ENCODE assay signal across 11 cellular contexts in genomic region chr16:84555418-84556196, GRCh38. TPM values are rescaled to one million over a fixed set of nuclear protein-coding genes. Genes with fewer than 3 reads are reported as not detected.
DNase-seq lines count a peak whose midpoint lies in the region; ATAC-seq and TF ChIP-seq lines count a peak whose summit lies in the region.
"Had no signal": no experiment of that assay in that cellular context is flagged by ENCODE, and none has a peak within 500 bp of the region (broad histone marks: within the 10 kb centered on the region; RNA-seq: fewer than 3 reads in every experiment).

No MANE protein-coding gene starts in this region.

- H3K4me1 Mint-ChIP-seq in activated naive CD8-positive, alpha-beta T cell treated with anti-CD3 and anti-CD28 coated beads, Interleukin-2, amount 10 ng/mL, durations not matched to agents 7 days and 5 days = peaks cover 26% of the 10 kb centered on the region
- peaks cover 32% of the 10 kb centered on the region for H3K4me1 Mint-ChIP-seq in activated naive CD8-positive, alpha-beta T cell treated with anti-CD3 and anti-CD28 coated beads for 36 hours
- peaks cover 23% of the 10 kb centered on the region for H3K4me1 Mint-ChIP-seq in type B pancreatic cell (ENCODE audit: unreplicated experiment)

- POLR2A ChIA-PET in activated naive CD8-positive, alpha-beta T cell treated with anti-CD3 and anti-CD28 coated beads, Interleukin-2, amount 10 ng/mL, durations not matched to agents 7 days and 5 days (lab: Charles Lee) = interaction anchor here (0.6 to 9.7 kb wide), 11 partner anchors 31 to 62 kb away, joined by 3 to 94 read pairs (median 14); partner anchors contain the start of genes COTL1 and MEAK7

- H3K9me3 ChIP-seq in body of pancreas = no peaks in the 10 kb centered on the region
- H3K9me3 ChIP-seq: HAP-1, uterus had no signal

- peak overlapping the region; percentile 94 for H3K27ac Mint-ChIP-seq in activated naive CD8-positive, alpha-beta T cell treated with anti-CD3 and anti-CD28 coated beads, Interleukin-2, amount 10 ng/mL, durations not matched to agents 7 days and 5 days
- no peak overlapping the region for H3K27ac Mint-ChIP-seq in activated naive CD8-positive, alpha-beta T cell treated with anti-CD3 and anti-CD28 coated beads for 36 hours
- peak overlapping the region; percentile 91 for H3K27ac Mint-ChIP-seq in type B pancreatic cell

- H3K9me3 Mint-ChIP-seq in activated naive CD8-positive, alpha-beta T cell treated with anti-CD3 and anti-CD28 coated beads, Interleukin-2, amount 10 ng/mL, durations not matched to agents 7 days and 5 days = no peaks in the 10 kb centered on the region
- no peaks in the 10 kb centered on the region for H3K9me3 Mint-ChIP-seq in activated naive CD8-positive, alpha-beta T cell treated with anti-CD3 and anti-CD28 coated beads for 36 hours
- H3K9me3 Mint-ChIP-seq in type B pancreatic cell = no peaks in the 10 kb centered on the region

- ATAC-seq in activated naive CD8-positive, alpha-beta T cell treated with anti-CD3 and anti-CD28 coated beads, Interleukin-2, amount 10 ng/mL, durations not matched to agents 7 days and 5 days (ENCODE audit: low read depth) = no peak
- no peak for ATAC-seq in body of pancreas
- ATAC-seq in HG03565 (IDR thresholded peaks at IDR 0.05; ENCODE audit: unreplicated experiment) = no peak
- no peak for ATAC-seq in HG03342 (IDR thresholded peaks at IDR 0.05; ENCODE audit: unreplicated experiment)

- H3K4me3 ChIP-seq in body of pancreas = no peak overlapping the region
- H3K4me3 ChIP-seq: HAP-1, uterus had no signal

- no peak for TF ChIP-seq POLR2A in body of pancreas (IDR thresholded peaks at IDR 0.05)

- no peaks in the 10 kb centered on the region for H3K27me3 ChIP-seq in body of pancreas
- H3K27me3 ChIP-seq: brain microvascular endothelial cell, uterus had no signal

- H3K36me3 ChIP-seq in body of pancreas (replicated peaks in 1 of 2; ENCODE audit: insufficient read depth in 1 of 2, low read depth in 2 of 2) = no peaks in the 10 kb centered on the region
- H3K36me3 ChIP-seq: brain microvascular endothelial cell, HAP-1, uterus had no signal

- DNase-seq in activated naive CD8-positive, alpha-beta T cell treated with anti-CD3 and anti-CD28 coated beads, Interleukin-2, amount 10 ng/mL, durations not matched to agents 7 days and 5 days = no peak
- no peak for DNase-seq in activated naive CD8-positive, alpha-beta T cell treated with anti-CD3 and anti-CD28 coated beads for 36 hours
- DNase-seq in OCI-M1 (lab: John Stamatoyannopoulos, UW) (peak; percentile 10), hippocampal formation (lab: John Stamatoyannopoulos, UW) (peak; percentile 50 to 54), type B pancreatic cell (ENCODE audit: extremely low spot score, unreplicated experiment) (no peak), body of pancreas (no peak)
- DNase-seq: brain microvascular endothelial cell, uterus had no signal

- 44 to 45% methylated on average over 19 of the region's 19 CpGs for WGBS in body of pancreas, 2 donors

- H3K27me3 Mint-ChIP-seq in activated naive CD8-positive, alpha-beta T cell treated with anti-CD3 and anti-CD28 coated beads, Interleukin-2, amount 10 ng/mL, durations not matched to agents 7 days and 5 days = no peaks in the 10 kb centered on the region
- H3K27me3 Mint-ChIP-seq in activated naive CD8-positive, alpha-beta T cell treated with anti-CD3 and anti-CD28 coated beads for 36 hours = no peaks in the 10 kb centered on the region
- no peaks in the 10 kb centered on the region for H3K27me3 Mint-ChIP-seq in type B pancreatic cell

- no peaks in the 10 kb centered on the region for H3K4me1 ChIP-seq in body of pancreas
- H3K4me1 ChIP-seq: HAP-1, uterus had no signal

- intact Hi-C loops in body of pancreas (cut with DNase I) = no loop called here

- H3K27ac ChIP-seq in body of pancreas = no peak overlapping the region
- H3K27ac ChIP-seq: brain microvascular endothelial cell, uterus had no signal

- TF ChIP-seq CTCF in type B pancreatic cell (conservative IDR thresholded peaks at IDR 0.05) = no peak
- TF ChIP-seq CTCF in body of pancreas (IDR thresholded peaks at IDR 0.05) = no peak

- peaks cover 26% of the 10 kb centered on the region for H3K36me3 Mint-ChIP-seq in activated naive CD8-positive, alpha-beta T cell treated with anti-CD3 and anti-CD28 coated beads, Interleukin-2, amount 10 ng/mL, durations not matched to agents 7 days and 5 days
- peaks cover 25% of the 10 kb centered on the region for H3K36me3 Mint-ChIP-seq in activated naive CD8-positive, alpha-beta T cell treated with anti-CD3 and anti-CD28 coated beads for 36 hours
- H3K36me3 Mint-ChIP-seq in type B pancreatic cell = no peaks in the 10 kb centered on the region

- H3K4me3 Mint-ChIP-seq in activated naive CD8-positive, alpha-beta T cell treated with anti-CD3 and anti-CD28 coated beads, Interleukin-2, amount 10 ng/mL, durations not matched to agents 7 days and 5 days = peak overlapping the region; percentile 13
- H3K4me3 Mint-ChIP-seq in activated naive CD8-positive, alpha-beta T cell treated with anti-CD3 and anti-CD28 coated beads for 36 hours = no peak overlapping the region
- H3K4me3 Mint-ChIP-seq in type B pancreatic cell = peak overlapping the region; percentile 76

RNA-seq across cellular contexts. Expression of gene MEAK7, which starts 51.1 kb away (rescaled TPM):
- total RNA-seq in activated naive CD8-positive, alpha-beta T cell treated with anti-CD3 and anti-CD28 coated beads, Interleukin-2, amount 10 ng/mL, durations not matched to agents 7 days and 5 days = 10 to 100 TPM; 95.7 to 98.3 TPM
- total RNA-seq in activated naive CD8-positive, alpha-beta T cell treated with anti-CD3 and anti-CD28 coated beads for 36 hours = 10 to 100 TPM; 10.4 to 11.3 TPM
- total RNA-seq in type B pancreatic cell (ENCODE audit: low replicate concordance) = 28.5 and 30.3 TPM in 2 replicates
- 10 to 100 TPM in 1 of 2 donors, 1 to 10 TPM in 1; 6.7 to 11.2 TPM for total RNA-seq in body of pancreas

Comparison
In these comparisons a context has a peak if more than half of its experiments do, and no peak if none do; other contexts are left out.
1. DNase-seq: peak in OCI-M1 (single experiment) and hippocampal formation (2 of 2); none in activated naive CD8-positive, alpha-beta T cell treated with anti-CD3 and anti-CD28 coated beads, Interleukin-2, amount 10 ng/mL, durations not matched to agents 7 days and 5 days (single experiment), activated naive CD8-positive, alpha-beta T cell treated with anti-CD3 and anti-CD28 coated beads for 36 hours (single experiment), type B pancreatic cell (single experiment) and body of pancreas (0 of 4).